8 cellular contexts compared by ENCODE assay signal in genomic region chr18:23241833-23242496, GRCh38.
A peak's percentile ranks its signal among the peaks of the same experiment; 100 is the strongest.
DNase-seq lines count a peak whose midpoint lies in the region; ATAC-seq, FAIRE-seq and TF ChIP-seq lines count a peak whose summit lies in the region.
"Not testable (repeated sequence)": the region's sequence is repeated elsewhere in the genome, so short reads cannot be mapped to it uniquely, and the experiment has no call there.

No MANE protein-coding gene starts in this region.

- TF ChIP-seq CTCF in GM13977 (IDR thresholded peaks at IDR 0.05; ENCODE audit: extremely low read depth, insufficient read depth, missing control alignments); OCI-LY7 (conservative IDR thresholded peaks at IDR 0.05; ENCODE audit: low read length): not testable (repeated sequence)

- H3K4me3 ChIP-seq in OCI-LY7 (ENCODE audit: low read depth, low read length, poor library complexity, severe bottlenecking) = peak overlapping the region; percentile 43
- H3K4me3 ChIP-seq in small intestine (ENCODE audit: low read depth in 1 of 2, low read length in 2 of 2) = not testable (repeated sequence)

- intact Hi-C loops in OCI-LY7 (cut with micrococcal nuclease; ENCODE audit: unreplicated experiment) = loop anchor here (1.0 to 5.0 kb wide), 7 partner anchors 14 to 770 kb away; partner anchors contain the start of genes RMC1 and TTC39C

- peak overlapping the region; percentile 64 for H3K4me2 ChIP-seq in OCI-LY7 (ENCODE audit: low read length)

- not testable (repeated sequence) for H3K79me2 ChIP-seq in OCI-LY7 (ENCODE audit: insufficient read depth, low read depth, low read length)

- WGBS in small intestine, 3 donors = 30 to 63% (median 41%) methylated on average over 11 of the region's 11 CpGs

- DNase-seq in GM13977 (ENCODE audit: low spot score) (peak; percentile 91), GM19238 (ENCODE audit: insufficient read length, low spot score) (peak; percentile 93), NCI-H1417 treated with DMSO at 0.1 percent for 48 hours (lab: John Stamatoyannopoulos, UW) (peak; percentile 63), OCI-LY7 (ENCODE audit: low spot score) (peak; percentile 99), small intestine (peak; percentile 23)

- in situ Hi-C loops in GM13977 (cut with MboI; ENCODE audit: low pct_unique_long_range_greater_than_20kb, low sequenced_read_pairs, unreplicated experiment) = not testable (repeated sequence)

- POLR2A ChIA-PET in OCI-LY7 (lab: Charles Lee) = interaction anchor here (0.6 to 9.3 kb wide), 11 partner anchors 8 to 1051 kb away, joined by 3 to 163 read pairs (median 4); partner anchors contain the start of gene RIOK3

- peaks cover 73% of the 10 kb centered on the region for H3K4me1 ChIP-seq in OCI-LY7 (ENCODE audit: insufficient read depth, low read length, poor library complexity, severe bottlenecking)
- H3K4me1 ChIP-seq in small intestine (ENCODE audit: control insufficient read depth in 2 of 2, insufficient read depth in 1 of 2, low read depth in 1 of 2, low read length in 1 of 2) = not testable (repeated sequence)

- CTCF ChIA-PET in OCI-LY7 (lab: Charles Lee; ENCODE audit: unreplicated experiment) = interaction anchor here (0.5 to 0.8 kb wide), 4 partner anchors 13 to 165 kb away, joined by 3 to 5 read pairs (median 4); no protein-coding TSS in a partner anchor

- H4K20me1 ChIP-seq in OCI-LY7 (ENCODE audit: insufficient read depth, low read length) = not testable (repeated sequence)

- ATAC-seq in GM21528 (IDR thresholded peaks at IDR 0.05; ENCODE audit: low FRiP score, unreplicated experiment) (peak; percentile 90), HG02885 (IDR thresholded peaks at IDR 0.05; ENCODE audit: poor library complexity, unreplicated experiment) (peak; percentile 86), HG03378 (IDR thresholded peaks at IDR 0.05; ENCODE audit: unreplicated experiment) (peak; percentile 87)

- H2AFZ ChIP-seq in OCI-LY7 (ENCODE audit: low read length) = not testable (repeated sequence)

- BruUV-seq in OCI-LY7 (replicated peaks; lab: Mats Ljungman, UMichigan) = TSS peak; percentile 90

- not testable (repeated sequence) for H3K27me3 ChIP-seq in small intestine (ENCODE audit: control insufficient read depth in 2 of 2, insufficient read depth in 2 of 2, low read length in 2 of 2)

- not testable (repeated sequence) for H3K9me2 ChIP-seq in OCI-LY7 (ENCODE audit: insufficient read depth, low read length)

- H3K36me3 ChIP-seq in OCI-LY7 (ENCODE audit: insufficient read depth, low read length) = peaks cover 39% of the 10 kb centered on the region
- H3K36me3 ChIP-seq in small intestine (ENCODE audit: control insufficient read depth in 2 of 2, insufficient read depth in 2 of 2, low read length in 2 of 2) = not testable (repeated sequence)

- H3K27ac ChIP-seq in OCI-LY7 (ENCODE audit: low read depth, low read length, poor library complexity, severe bottlenecking) (peak overlapping the region; percentile 95), small intestine (ENCODE audit: low read depth in 1 of 2, low read length in 1 of 2) (peak overlapping the region in 1 of 2 donors; percentile 37)

- not testable (repeated sequence) for H3K9me3 ChIP-seq in OCI-LY7 (ENCODE audit: low read length); small intestine (ENCODE audit: control insufficient read depth, low read depth)

- FAIRE-seq in small intestine (lab: Jason Lieb, UNC) = not testable (repeated sequence)

Comparison
In these comparisons a context has a peak if more than half of its experiments do, and no peak if none do; other contexts are left out.
1. DNase-seq: peak in every context shown above with its lines; median percentile 99 in OCI-LY7; 93 in GM19238; 91 in GM13977; 63 in NCI-H1417 treated with DMSO at 0.1 percent for 48 hours; 23 in small intestine.